In genomic region chr20:53074811-53075314, GRCh38 we compare ENCODE assay signal across 1 cellular context.
TF ChIP-seq lines count a peak whose summit lies in the region.

No MANE protein-coding gene starts in this region.

TF ChIP-seq in K562, 482 proteins besides CTCF, POLR2A, EP300 and RAD21 (continued from another document):
- TF ChIP-seq PBX2 (CRISPR knock-in tag; IDR thresholded peaks at IDR 0.05; ENCODE audit: low read depth), result no peak
- TF ChIP-seq PBX2 (tag; conservative IDR thresholded peaks at IDR 0.05; ENCODE audit: low read depth), result peak; percentile 85
- TF ChIP-seq HOXB6 (CRISPR knock-in tag; IDR thresholded peaks at IDR 0.05; ENCODE audit: borderline replicate concordance), result no peak
- TF ChIP-seq ZNF280B (CRISPR knock-in tag; IDR thresholded peaks at IDR 0.05), result no peak
- TF ChIP-seq FOXO4 (CRISPR knock-in tag; IDR thresholded peaks at IDR 0.05), result no peak
- TF ChIP-seq ZBTB49 (CRISPR knock-in tag; IDR thresholded peaks at IDR 0.05; ENCODE audit: borderline replicate concordance), result no peak
- no peak for TF ChIP-seq KLF13 (tag; IDR thresholded peaks at IDR 0.05; ENCODE audit: borderline replicate concordance, low read depth)
- no peak for TF ChIP-seq GTF3C2 (IDR thresholded peaks at IDR 0.05; ENCODE audit: borderline replicate concordance, extremely low read depth, insufficient read length)
- no peak for TF ChIP-seq SMARCA4 (IDR thresholded peaks at IDR 0.05)
- TF ChIP-seq ZNF354B (CRISPR knock-in tag; IDR thresholded peaks at IDR 0.05), result no peak
- no peak for TF ChIP-seq ARID3B (CRISPR knock-in tag; IDR thresholded peaks at IDR 0.05; ENCODE audit: borderline replicate concordance)
- TF ChIP-seq ETV1 (tag; conservative IDR thresholded peaks at IDR 0.05; ENCODE audit: low read depth), result no peak
- TF ChIP-seq ZNF253 (CRISPR knock-in tag; conservative IDR thresholded peaks at IDR 0.05), result no peak
- no peak for TF ChIP-seq TAF1 (IDR thresholded peaks at IDR 0.05; ENCODE audit: control insufficient read depth, extremely low read depth, insufficient read depth, low read length, severe bottlenecking)
- TF ChIP-seq MEIS2 (IDR thresholded peaks at IDR 0.05; ENCODE audit: partially characterized antibody), result peak; percentile 55
